ENCODE assay signal across 1 cellular context in genomic region chr1:167553136-167554027, GRCh38.
TF ChIP-seq lines count a peak whose summit lies in the region.

TSS of gene CREG1 (minus strand) at chr1:167553762.

TF ChIP-seq in HEK293, 187 proteins besides CTCF, POLR2A, EP300 and RAD21 (continued from another document and continues in another):
- TF ChIP-seq ATF2 (tag by site-specific recombination; IDR thresholded peaks at IDR 0.05; ENCODE audit: low read depth) (no peak), ZNF645 (tag by site-specific recombination; IDR thresholded peaks at IDR 0.05) (no peak), ZNF302 (tag by site-specific recombination; IDR thresholded peaks at IDR 0.05; ENCODE audit: low read depth) (no peak), GLIS2 (tag by site-specific recombination; IDR thresholded peaks at IDR 0.05) (peak; percentile 38; the same call in 1 of the 2 replicates), ZNF521 (tag by site-specific recombination; IDR thresholded peaks at IDR 0.05) (no peak), ZNF16 (tag by site-specific recombination; IDR thresholded peaks at IDR 0.05; ENCODE audit: low read depth) (no peak), TRIM28 (IDR thresholded peaks at IDR 0.05; ENCODE audit: borderline replicate concordance, low read length) (no peak), ZNF426 (tag by site-specific recombination; IDR thresholded peaks at IDR 0.05) (no peak), ZNF404 (tag by site-specific recombination; IDR thresholded peaks at IDR 0.05) (no peak), PRDM6 (tag by site-specific recombination; IDR thresholded peaks at IDR 0.05) (0 out of 2 replicates have a peak, but pooled peaks have one; percentile 11), ZNF324 (tag by site-specific recombination; IDR thresholded peaks at IDR 0.05) (no peak), ZNF596 (tag by site-specific recombination; IDR thresholded peaks at IDR 0.05) (0 out of 2 replicates have a peak, but pooled peaks have one; percentile 21), MZF1 (tag by site-specific recombination; IDR thresholded peaks at IDR 0.05; ENCODE audit: borderline replicate concordance) (no peak), ZNF654 (tag by site-specific recombination; IDR thresholded peaks at IDR 0.05; ENCODE audit: low read depth) (no peak), PRDM10 (tag by site-specific recombination; IDR thresholded peaks at IDR 0.05) (no peak; the same call in none of the 2 replicates), ZNF629 (tag by site-specific recombination; IDR thresholded peaks at IDR 0.05) (no peak), ZSCAN30 (tag by site-specific recombination; IDR thresholded peaks at IDR 0.05) (peak; percentile 65; the same call in 1 of the 2 replicates), ZNF626 (tag by site-specific recombination; IDR thresholded peaks at IDR 0.05) (peak; percentile 75; the same call in 1 of the 2 replicates), ZNF223 (tag by site-specific recombination; IDR thresholded peaks at IDR 0.05) (no peak), SETDB1 (IDR thresholded peaks at IDR 0.05; ENCODE audit: insufficient read length, low read length) (no peak), ZSCAN5A (tag by site-specific recombination; IDR thresholded peaks at IDR 0.05) (0 out of 2 replicates have a peak, but pooled peaks have one; percentile 48), ZNF488 (tag by site-specific recombination; IDR thresholded peaks at IDR 0.05) (no peak), ZNF394 (tag by site-specific recombination; IDR thresholded peaks at IDR 0.05; ENCODE audit: borderline replicate concordance) (no peak), ZNF112 (tag by site-specific recombination; IDR thresholded peaks at IDR 0.05) (no peak), GLIS1 (tag by site-specific recombination; IDR thresholded peaks at IDR 0.05) (no peak), KLF17 (tag by site-specific recombination; IDR thresholded peaks at IDR 0.05) (no peak), AEBP2 (tag by site-specific recombination; IDR thresholded peaks at IDR 0.05; ENCODE audit: borderline replicate concordance) (no peak), SP3 (tag by site-specific recombination; IDR thresholded peaks at IDR 0.05) (peak; percentile 55; the same call in 1 of the 2 replicates), ZNF513 (tag by site-specific recombination; IDR thresholded peaks at IDR 0.05) (no peak; the same call in 1 of the 2 replicates), ZNF114 (tag by site-specific recombination; IDR thresholded peaks at IDR 0.05) (no peak), HOXC10 (CRISPR knock-in tag; IDR thresholded peaks at IDR 0.05) (no peak), ZNF350 (tag by site-specific recombination; IDR thresholded peaks at IDR 0.05) (peak; percentile 72; the same call in 1 of the 2 replicates), ZBTB20 (tag by site-specific recombination; IDR thresholded peaks at IDR 0.05) (peak; percentile 98), ZNF701 (tag by site-specific recombination; IDR thresholded peaks at IDR 0.05) (no peak), ZSCAN23 (tag by site-specific recombination; IDR thresholded peaks at IDR 0.05) (no peak), ZNF214 (tag by site-specific recombination; IDR thresholded peaks at IDR 0.05; ENCODE audit: borderline replicate concordance) (no peak), KLF9 (tag by site-specific recombination; IDR thresholded peaks at IDR 0.05; ENCODE audit: low read depth) (peak; percentile 54), ZSCAN16 (tag by site-specific recombination; IDR thresholded peaks at IDR 0.05) (no peak), ZNF184 (tag by site-specific recombination; IDR thresholded peaks at IDR 0.05) (0 out of 2 replicates have a peak, but pooled peaks have one; percentile 14), ZNF146 (tag by site-specific recombination; IDR thresholded peaks at IDR 0.05) (no peak), BCL6B (tag by site-specific recombination; IDR thresholded peaks at IDR 0.05) (no peak), EGR2 (tag by site-specific recombination; IDR thresholded peaks at IDR 0.05; ENCODE audit: low read depth) (peak; percentile 70), ZNF175 (tag by site-specific recombination; IDR thresholded peaks at IDR 0.05) (no peak), ZNF776 (tag by site-specific recombination; IDR thresholded peaks at IDR 0.05; ENCODE audit: borderline replicate concordance) (no peak), ZNF658 (tag by site-specific recombination; IDR thresholded peaks at IDR 0.05) (no peak), ZNF24 (tag by site-specific recombination; IDR thresholded peaks at IDR 0.05) (peak; percentile 20; the same call in 1 of the 2 replicates), ZNF335 (tag by site-specific recombination; conservative IDR thresholded peaks at IDR 0.05) (peak; percentile 93; the same call in 1 of the 2 replicates)
